ENCODE assay signal across 2 cellular contexts in the genomic region with DNA sequence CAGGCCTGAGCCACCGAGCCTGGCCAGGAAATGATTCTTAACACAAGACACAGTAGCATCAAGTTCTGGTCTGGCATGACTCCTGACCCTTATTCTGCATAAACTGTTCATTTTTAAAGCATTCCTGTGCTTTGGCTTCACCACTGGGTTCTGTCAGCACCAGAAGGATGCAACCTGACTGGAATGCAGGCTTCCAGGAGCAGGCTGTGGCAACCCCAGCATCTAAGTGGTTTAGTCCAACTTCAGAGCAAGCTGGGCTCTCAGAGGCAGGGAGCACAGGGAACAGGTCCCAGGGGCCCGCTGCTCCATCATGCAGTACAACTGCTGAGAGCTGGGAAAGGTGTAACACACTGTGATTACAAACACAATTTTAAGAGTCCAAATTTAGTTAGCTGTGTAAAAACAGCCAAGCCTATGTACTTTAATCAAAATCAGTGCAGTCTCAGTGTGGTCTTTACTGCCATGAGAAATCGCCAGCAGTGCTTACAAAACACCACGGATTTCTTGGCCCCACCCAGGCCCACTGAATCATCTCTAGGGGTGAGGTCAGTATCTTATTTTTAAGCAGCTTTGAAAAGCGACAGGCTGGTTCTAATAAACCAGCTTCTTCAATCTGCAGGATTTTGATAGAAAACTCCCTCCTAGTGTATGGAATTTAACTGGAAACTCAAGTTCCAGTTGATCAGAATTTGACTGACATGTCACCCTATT.
TF ChIP-seq lines count a peak whose summit lies in the region.

No MANE protein-coding gene starts in this region.

TF ChIP-seq in SK-N-SH treated with all-trans-retinoic acid at 6 μM for 48 hours, 23 proteins besides CTCF, POLR2A, EP300 and RAD21:
- no peak for TF ChIP-seq ZFP3 (CRISPR knock-in tag; IDR thresholded peaks at IDR 0.05)
- TF ChIP-seq GLIS3 (CRISPR knock-in tag; IDR thresholded peaks at IDR 0.05), result no peak
- TF ChIP-seq, protein P1, sequence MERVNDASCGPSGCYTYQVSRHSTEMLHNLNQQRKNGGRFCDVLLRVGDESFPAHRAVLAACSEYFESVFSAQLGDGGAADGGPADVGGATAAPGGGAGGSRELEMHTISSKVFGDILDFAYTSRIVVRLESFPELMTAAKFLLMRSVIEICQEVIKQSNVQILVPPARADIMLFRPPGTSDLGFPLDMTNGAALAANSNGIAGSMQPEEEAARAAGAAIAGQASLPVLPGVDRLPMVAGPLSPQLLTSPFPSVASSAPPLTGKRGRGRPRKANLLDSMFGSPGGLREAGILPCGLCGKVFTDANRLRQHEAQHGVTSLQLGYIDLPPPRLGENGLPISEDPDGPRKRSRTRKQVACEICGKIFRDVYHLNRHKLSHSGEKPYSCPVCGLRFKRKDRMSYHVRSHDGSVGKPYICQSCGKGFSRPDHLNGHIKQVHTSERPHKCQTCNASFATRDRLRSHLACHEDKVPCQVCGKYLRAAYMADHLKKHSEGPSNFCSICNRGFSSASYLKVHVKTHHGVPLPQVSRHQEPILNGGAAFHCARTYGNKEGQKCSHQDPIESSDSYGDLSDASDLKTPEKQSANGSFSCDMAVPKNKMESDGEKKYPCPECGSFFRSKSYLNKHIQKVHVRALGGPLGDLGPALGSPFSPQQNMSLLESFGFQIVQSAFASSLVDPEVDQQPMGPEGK (CRISPR knock-in tag; IDR thresholded peaks at IDR 0.05; ENCODE audit: borderline replicate concordance), result no peak
- no peak for TF ChIP-seq PPARA (CRISPR knock-in tag; IDR thresholded peaks at IDR 0.05; ENCODE audit: borderline replicate concordance)
- TF ChIP-seq CSDC2 (CRISPR knock-in tag; IDR thresholded peaks at IDR 0.05), result no peak
- no peak for TF ChIP-seq ZC3H10 (CRISPR knock-in tag; IDR thresholded peaks at IDR 0.05)
- TF ChIP-seq, protein P2, sequence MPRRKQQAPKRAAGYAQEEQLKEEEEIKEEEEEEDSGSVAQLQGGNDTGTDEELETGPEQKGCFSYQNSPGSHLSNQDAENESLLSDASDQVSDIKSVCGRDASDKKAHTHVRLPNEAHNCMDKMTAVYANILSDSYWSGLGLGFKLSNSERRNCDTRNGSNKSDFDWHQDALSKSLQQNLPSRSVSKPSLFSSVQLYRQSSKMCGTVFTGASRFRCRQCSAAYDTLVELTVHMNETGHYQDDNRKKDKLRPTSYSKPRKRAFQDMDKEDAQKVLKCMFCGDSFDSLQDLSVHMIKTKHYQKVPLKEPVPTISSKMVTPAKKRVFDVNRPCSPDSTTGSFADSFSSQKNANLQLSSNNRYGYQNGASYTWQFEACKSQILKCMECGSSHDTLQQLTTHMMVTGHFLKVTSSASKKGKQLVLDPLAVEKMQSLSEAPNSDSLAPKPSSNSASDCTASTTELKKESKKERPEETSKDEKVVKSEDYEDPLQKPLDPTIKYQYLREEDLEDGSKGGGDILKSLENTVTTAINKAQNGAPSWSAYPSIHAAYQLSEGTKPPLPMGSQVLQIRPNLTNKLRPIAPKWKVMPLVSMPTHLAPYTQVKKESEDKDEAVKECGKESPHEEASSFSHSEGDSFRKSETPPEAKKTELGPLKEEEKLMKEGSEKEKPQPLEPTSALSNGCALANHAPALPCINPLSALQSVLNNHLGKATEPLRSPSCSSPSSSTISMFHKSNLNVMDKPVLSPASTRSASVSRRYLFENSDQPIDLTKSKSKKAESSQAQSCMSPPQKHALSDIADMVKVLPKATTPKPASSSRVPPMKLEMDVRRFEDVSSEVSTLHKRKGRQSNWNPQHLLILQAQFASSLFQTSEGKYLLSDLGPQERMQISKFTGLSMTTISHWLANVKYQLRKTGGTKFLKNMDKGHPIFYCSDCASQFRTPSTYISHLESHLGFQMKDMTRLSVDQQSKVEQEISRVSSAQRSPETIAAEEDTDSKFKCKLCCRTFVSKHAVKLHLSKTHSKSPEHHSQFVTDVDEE (CRISPR knock-in tag; IDR thresholded peaks at IDR 0.05), result no peak
- TF ChIP-seq, protein P3, sequence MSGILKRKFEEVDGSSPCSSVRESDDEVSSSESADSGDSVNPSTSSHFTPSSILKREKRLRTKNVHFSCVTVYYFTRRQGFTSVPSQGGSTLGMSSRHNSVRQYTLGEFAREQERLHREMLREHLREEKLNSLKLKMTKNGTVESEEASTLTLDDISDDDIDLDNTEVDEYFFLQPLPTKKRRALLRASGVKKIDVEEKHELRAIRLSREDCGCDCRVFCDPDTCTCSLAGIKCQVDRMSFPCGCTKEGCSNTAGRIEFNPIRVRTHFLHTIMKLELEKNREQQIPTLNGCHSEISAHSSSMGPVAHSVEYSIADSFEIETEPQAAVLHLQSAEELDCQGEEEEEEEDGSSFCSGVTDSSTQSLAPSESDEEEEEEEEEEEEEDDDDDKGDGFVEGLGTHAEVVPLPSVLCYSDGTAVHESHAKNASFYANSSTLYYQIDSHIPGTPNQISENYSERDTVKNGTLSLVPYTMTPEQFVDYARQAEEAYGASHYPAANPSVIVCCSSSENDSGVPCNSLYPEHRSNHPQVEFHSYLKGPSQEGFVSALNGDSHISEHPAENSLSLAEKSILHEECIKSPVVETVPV (CRISPR knock-in tag; IDR thresholded peaks at IDR 0.05), result no peak
- no peak for TF ChIP-seq RARB (CRISPR knock-in tag; IDR thresholded peaks at IDR 0.05)
- TF ChIP-seq ZNF565 (CRISPR knock-in tag; conservative IDR thresholded peaks at IDR 0.05; ENCODE audit: low read depth), result no peak
- TF ChIP-seq ZFP30 (CRISPR knock-in tag; IDR thresholded peaks at IDR 0.05), result no peak
- TF ChIP-seq, protein P4, sequence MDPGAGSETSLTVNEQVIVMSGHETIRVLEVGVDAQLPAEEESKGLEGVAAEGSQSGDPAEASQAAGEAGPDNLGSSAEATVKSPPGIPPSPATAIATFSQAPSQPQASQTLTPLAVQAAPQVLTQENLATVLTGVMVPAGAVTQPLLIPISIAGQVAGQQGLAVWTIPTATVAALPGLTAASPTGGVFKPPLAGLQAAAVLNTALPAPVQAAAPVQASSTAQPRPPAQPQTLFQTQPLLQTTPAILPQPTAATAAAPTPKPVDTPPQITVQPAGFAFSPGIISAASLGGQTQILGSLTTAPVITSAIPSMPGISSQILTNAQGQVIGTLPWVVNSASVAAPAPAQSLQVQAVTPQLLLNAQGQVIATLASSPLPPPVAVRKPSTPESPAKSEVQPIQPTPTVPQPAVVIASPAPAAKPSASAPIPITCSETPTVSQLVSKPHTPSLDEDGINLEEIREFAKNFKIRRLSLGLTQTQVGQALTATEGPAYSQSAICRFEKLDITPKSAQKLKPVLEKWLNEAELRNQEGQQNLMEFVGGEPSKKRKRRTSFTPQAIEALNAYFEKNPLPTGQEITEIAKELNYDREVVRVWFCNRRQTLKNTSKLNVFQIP (CRISPR knock-in tag; IDR thresholded peaks at IDR 0.05; ENCODE audit: borderline replicate concordance, low read depth), result no peak
- TF ChIP-seq, protein P5, sequence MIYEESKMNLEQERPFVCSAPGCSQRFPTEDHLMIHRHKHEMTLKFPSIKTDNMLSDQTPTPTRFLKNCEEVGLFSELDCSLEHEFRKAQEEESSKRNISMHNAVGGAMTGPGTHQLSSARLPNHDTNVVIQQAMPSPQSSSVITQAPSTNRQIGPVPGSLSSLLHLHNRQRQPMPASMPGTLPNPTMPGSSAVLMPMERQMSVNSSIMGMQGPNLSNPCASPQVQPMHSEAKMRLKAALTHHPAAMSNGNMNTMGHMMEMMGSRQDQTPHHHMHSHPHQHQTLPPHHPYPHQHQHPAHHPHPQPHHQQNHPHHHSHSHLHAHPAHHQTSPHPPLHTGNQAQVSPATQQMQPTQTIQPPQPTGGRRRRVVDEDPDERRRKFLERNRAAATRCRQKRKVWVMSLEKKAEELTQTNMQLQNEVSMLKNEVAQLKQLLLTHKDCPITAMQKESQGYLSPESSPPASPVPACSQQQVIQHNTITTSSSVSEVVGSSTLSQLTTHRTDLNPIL (CRISPR knock-in tag; IDR thresholded peaks at IDR 0.05; ENCODE audit: low read depth), result no peak
- no peak for TF ChIP-seq ZNF8 (CRISPR knock-in tag; IDR thresholded peaks at IDR 0.05)
- no peak for TF ChIP-seq ARNTL (CRISPR knock-in tag; IDR thresholded peaks at IDR 0.05; ENCODE audit: borderline replicate concordance, low read depth)

TF ChIP-seq in SK-N-SH, 30 proteins besides CTCF, POLR2A, EP300 and RAD21:
- TF ChIP-seq TAF1 (IDR thresholded peaks at IDR 0.05; ENCODE audit: borderline replicate concordance, low read depth, low read length) (no peak), CHD2 (IDR thresholded peaks at IDR 0.05; ENCODE audit: low read length, partially characterized antibody) (no peak), EZH2phosphoT487 (IDR thresholded peaks at IDR 0.05; ENCODE audit: borderline replicate concordance, low read depth) (no peak), NFIC (IDR thresholded peaks at IDR 0.05; ENCODE audit: borderline replicate concordance) (no peak), GATA2 (CRISPR knock-in tag; IDR thresholded peaks at IDR 0.05) (no peak), RFX5 (IDR thresholded peaks at IDR 0.05; ENCODE audit: low read length) (no peak), SMC3 (IDR thresholded peaks at IDR 0.05; ENCODE audit: low read depth, low read length) (no peak), MEF2A (IDR thresholded peaks at IDR 0.05; ENCODE audit: borderline replicate concordance, low read depth) (no peak)
